Comparison of ENCODE assay signal across 8 cellular contexts in the genomic region with DNA sequence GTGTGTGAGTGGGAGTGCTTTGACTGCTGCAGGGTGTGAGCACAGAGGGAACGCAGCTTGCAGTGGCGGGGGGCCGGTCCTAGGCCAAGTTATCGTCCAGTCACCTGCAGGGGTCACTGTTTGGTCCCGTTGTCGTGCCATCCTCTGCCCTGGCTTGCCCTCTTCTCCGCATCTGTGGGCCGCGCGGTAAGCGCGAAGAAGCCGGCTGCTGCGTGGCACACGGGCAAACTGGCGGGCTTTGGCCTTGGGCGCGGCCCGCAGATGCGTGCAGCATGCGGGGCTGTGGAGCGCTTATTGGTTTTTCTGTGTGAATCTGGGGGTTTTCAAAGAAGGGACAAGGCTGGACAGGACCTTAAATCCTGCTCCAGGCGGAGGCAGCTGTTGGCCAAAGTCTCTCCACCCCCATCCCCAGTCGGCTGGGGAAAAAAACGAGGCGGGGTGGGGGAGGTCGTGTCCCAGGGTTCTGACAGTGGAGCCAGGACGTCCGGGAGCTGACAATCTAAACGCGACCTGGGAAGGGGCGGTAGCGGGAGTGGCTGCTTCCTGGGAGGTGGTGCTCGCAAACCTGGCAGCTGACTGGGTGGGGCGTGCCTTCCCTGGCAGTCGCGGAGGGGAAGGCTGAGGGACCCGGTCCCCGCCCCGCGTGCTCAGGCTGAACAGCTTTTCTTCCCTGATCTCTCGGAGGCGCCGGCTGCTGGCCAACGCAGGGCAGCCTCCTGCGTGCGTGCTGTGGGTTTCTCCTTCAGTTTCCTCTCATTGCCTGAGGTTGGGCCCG. TPM values are rescaled to one million over a fixed set of nuclear protein-coding genes. Genes with fewer than 3 reads are reported as not detected.
A peak's percentile ranks its signal among the peaks of the same experiment; 100 is the strongest.
DNase-seq lines count a peak whose midpoint lies in the region; ATAC-seq and TF ChIP-seq lines count a peak whose summit lies in the region.

No MANE protein-coding gene starts in this region.

- H2BK15ac ChIP-seq in mesenchymal stem cell (ENCODE audit: low read depth, poor library complexity, severe bottlenecking), result no peak overlapping the region

- peak overlapping the region; percentile 87 for H3K4me2 ChIP-seq in mesenchymal stem cell (ENCODE audit: low read length, poor library complexity, severe bottlenecking)

- POLR2A ChIA-PET in CD8-positive, alpha-beta memory T cell (lab: Charles Lee), result no interaction called here

- H3K9me3 Mint-ChIP-seq in CD8-positive, alpha-beta memory T cell, result peaks cover 0 to 9% (median 2%) of the 10 kb centered on the region in 5 donors

- DNase-seq in LoVo (ENCODE audit: low spot score) (peak; percentile 23), mesenchymal stem cell (peak; percentile 33), NCI-H226 (no peak)
- no peak for DNase-seq in CD8-positive, alpha-beta memory T cell
- DNase-seq in activated CD4-positive, alpha-beta T cell treated with anti-CD3 and anti-CD28 coated beads for 4 hours, result no peak

- H3K9me3 ChIP-seq in endocrine pancreas (ENCODE audit: control insufficient read depth, low read length) (peaks cover 2% of the 10 kb centered on the region), mesenchymal stem cell (ENCODE audit: control insufficient read depth, low read length) (peaks cover 2% of the 10 kb centered on the region)
- no peaks in the 10 kb centered on the region for H3K9me3 ChIP-seq in CD8-positive, alpha-beta memory T cell (ENCODE audit: low read length)

- no peak overlapping the region for H3K4me3 Mint-ChIP-seq in CD8-positive, alpha-beta memory T cell

- peak overlapping the region; percentile 2 for H4K91ac ChIP-seq in mesenchymal stem cell (ENCODE audit: low read length)

- H3K4me3 ChIP-seq in endocrine pancreas (ENCODE audit: control insufficient read depth, insufficient read depth, low read length) (no peak overlapping the region), mesenchymal stem cell (ENCODE audit: insufficient read depth in 1 of 2, low read depth in 1 of 2, low read length in 2 of 2) (peak overlapping the region; percentile 48 to 90)
- H3K4me3 ChIP-seq in CD8-positive, alpha-beta memory T cell (ENCODE audit: low read length), result no peak overlapping the region

- H3K27ac ChIP-seq in 22Rv1, result peak overlapping the region; percentile 41; the same call in 1 of the 2 replicates
- H3K27ac ChIP-seq in mesenchymal stem cell (ENCODE audit: low read length, poor library complexity, severe bottlenecking), result no peak overlapping the region
- H3K27ac ChIP-seq in CD8-positive, alpha-beta memory T cell (ENCODE audit: low read depth, low read length), result no peak overlapping the region

- peak overlapping the region; percentile 13 to 52 for H3K4ac ChIP-seq in mesenchymal stem cell (ENCODE audit: low read depth in 1 of 2, low read length in 2 of 2)

- no peak overlapping the region for H2BK120ac ChIP-seq in mesenchymal stem cell (ENCODE audit: low read depth, low read length)

- WGBS in mesenchymal stem cell, result 13% methylated on average over 46 of the region's 48 CpGs

- H3K23ac ChIP-seq in mesenchymal stem cell (ENCODE audit: low read length in 2 of 2), result no peak overlapping the region

- H2AFZ ChIP-seq in mesenchymal stem cell (ENCODE audit: low read depth, low read length), result peak overlapping the region; percentile 89

- no peaks in the 10 kb centered on the region for H3K79me1 ChIP-seq in mesenchymal stem cell (replicated peaks; ENCODE audit: low read length, poor library complexity, severe bottlenecking)

- H3K36me3 ChIP-seq in endocrine pancreas (ENCODE audit: control insufficient read depth, insufficient read depth, low read length) (no peaks in the 10 kb centered on the region), mesenchymal stem cell (ENCODE audit: control insufficient read depth in 1 of 2, insufficient read depth in 2 of 2, low read depth in 1 of 2, low read length in 2 of 2) (peaks cover 0 to 3% of the 10 kb centered on the region in 2 experiments)
- no peaks in the 10 kb centered on the region for H3K36me3 ChIP-seq in CD8-positive, alpha-beta memory T cell (ENCODE audit: insufficient read depth, low read length)

- CTCF ChIA-PET in CD8-positive, alpha-beta memory T cell (lab: Charles Lee), result interaction anchor here (2.4 kb wide), 1 partner anchor 11 kb away, joined by 8 read pairs; no protein-coding TSS in a partner anchor

- H3K4me1 ChIP-seq in endocrine pancreas (ENCODE audit: control insufficient read depth, insufficient read depth, low read length) (no peaks in the 10 kb centered on the region), mesenchymal stem cell (ENCODE audit: control insufficient read depth, insufficient read depth, low read depth, low read length) (peaks cover 7% of the 10 kb centered on the region)
- no peaks in the 10 kb centered on the region for H3K4me1 ChIP-seq in CD8-positive, alpha-beta memory T cell (ENCODE audit: insufficient read depth, low read length)

- ATAC-seq in HG02981 (IDR thresholded peaks at IDR 0.05; ENCODE audit: unreplicated experiment), result no peak

- H3K27ac Mint-ChIP-seq in CD8-positive, alpha-beta memory T cell, result no peak overlapping the region

- H3K18ac ChIP-seq in mesenchymal stem cell (ENCODE audit: low read depth in 1 of 2, low read length in 2 of 2), result peak overlapping the region; percentile 72 to 77

- H3K27me3 Mint-ChIP-seq in CD8-positive, alpha-beta memory T cell, result peaks cover 8 to 49% of the 10 kb centered on the region in 2 donors

- H2BK12ac ChIP-seq in mesenchymal stem cell (ENCODE audit: low read length in 2 of 2), result peak overlapping the region; percentile 56 to 92

- no peak overlapping the region for H2BK5ac ChIP-seq in mesenchymal stem cell (ENCODE audit: low read depth, low read length, poor library complexity, severe bottlenecking)

- H3K9ac ChIP-seq in endocrine pancreas (ENCODE audit: control insufficient read depth, insufficient read depth, low read length) (peak overlapping the region; percentile 11), mesenchymal stem cell (ENCODE audit: low read length) (peak overlapping the region; percentile 96)

- no peaks in the 10 kb centered on the region for H3K36me3 Mint-ChIP-seq in CD8-positive, alpha-beta memory T cell

- peak overlapping the region; percentile 67 for H4K8ac ChIP-seq in mesenchymal stem cell (ENCODE audit: low read length)

- H2AK5ac ChIP-seq in mesenchymal stem cell (ENCODE audit: low read length, severe bottlenecking), result no peak overlapping the region

- H3K14ac ChIP-seq in mesenchymal stem cell (ENCODE audit: low read length in 2 of 2), result peak overlapping the region in 1 of 2 experiments; percentile 84

- H3K27me3 ChIP-seq in endocrine pancreas (ENCODE audit: control insufficient read depth, insufficient read depth, low read length), result no peaks in the 10 kb centered on the region
- H3K27me3 ChIP-seq in mesenchymal stem cell (ENCODE audit: control insufficient read depth in 1 of 2, insufficient read depth in 1 of 2, low read length in 2 of 2), result no peaks in the 10 kb centered on the region
- no peaks in the 10 kb centered on the region for H3K27me3 ChIP-seq in CD8-positive, alpha-beta memory T cell (ENCODE audit: insufficient read depth, low read length, poor library complexity, severe bottlenecking)

- TF ChIP-seq CTCF in 22Rv1 (IDR thresholded peaks at IDR 0.05), result peak; percentile 65

- H3K4me1 Mint-ChIP-seq in CD8-positive, alpha-beta memory T cell, result no peaks in the 10 kb centered on the region

RNA-seq across cellular contexts. Expression of gene VEPH1, which starts 39.7 kb away (rescaled TPM):
- polyA plus RNA-seq in mesenchymal stem cell (2013, experiment 1 of 2), result 2.2 TPM
- 2.2 TPM for polyA plus RNA-seq in mesenchymal stem cell (2013, experiment 2 of 2)
- total RNA-seq in CD8-positive, alpha-beta memory T cell, result not detected
- not detected for polyA plus RNA-seq in CD8-positive, alpha-beta memory T cell

Comparison
In these comparisons a context has a peak if more than half of its experiments do, and no peak if none do; other contexts are left out.
1. DNase-seq: peak in LoVo (single experiment) and mesenchymal stem cell (single experiment); none in NCI-H226 (single experiment), CD8-positive, alpha-beta memory T cell (0 of 5) and activated CD4-positive, alpha-beta T cell treated with anti-CD3 and anti-CD28 coated beads for 4 hours (0 of 2).
2. H3K4me3 ChIP-seq: peak in mesenchymal stem cell (2 of 2); none in endocrine pancreas (single experiment) and CD8-positive, alpha-beta memory T cell (single experiment).